In the genomic region with DNA sequence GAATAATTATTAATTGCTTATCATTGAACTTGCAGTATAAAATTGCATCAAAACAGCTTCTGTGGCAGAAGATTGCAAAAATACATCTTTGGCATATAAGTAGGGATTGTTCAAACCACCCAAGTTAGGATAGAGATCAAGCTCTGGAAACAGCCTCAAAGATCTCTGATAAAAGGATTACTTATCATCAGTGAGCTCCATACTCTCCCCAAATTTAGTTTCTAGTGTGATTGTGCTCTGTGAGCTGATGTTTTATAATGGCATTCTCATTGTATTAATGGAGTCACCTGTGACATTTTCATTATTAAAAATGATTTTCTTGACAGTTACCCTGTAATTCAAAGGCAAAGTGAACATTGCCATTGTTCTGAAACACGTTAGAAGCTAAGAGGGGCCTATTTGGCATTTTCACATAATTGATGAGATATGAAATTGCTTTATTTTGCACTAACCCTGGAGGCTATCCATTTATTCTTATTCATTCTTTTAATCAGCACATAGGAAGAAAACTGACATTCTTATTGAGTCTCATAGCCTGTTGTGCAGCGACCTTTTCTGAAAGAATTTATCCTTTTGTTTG, we compare ENCODE assay signal across 17 cellular contexts.
DNase-seq lines count a peak whose midpoint lies in the region; TF ChIP-seq lines count a peak whose summit lies in the region.
"Had no signal": no experiment of that assay in that cellular context is flagged by ENCODE, and none has a peak within 500 bp of the region (broad histone marks: within the 10 kb centered on the region; RNA-seq: fewer than 3 reads in every experiment).

No MANE protein-coding gene starts in this region.

- TF ChIP-seq EP300 in neural cell (conservative IDR thresholded peaks at IDR 0.05; ENCODE audit: poor library complexity, severe bottlenecking): peak; percentile 53

- H2AFZ ChIP-seq in Karpas-422 (ENCODE audit: low read length) (peak overlapping the region; percentile 35), OCI-LY7 (ENCODE audit: low read length) (peak overlapping the region; percentile 30; the same call in 1 of the 2 replicates), neural cell (ENCODE audit: low read depth, low read length) (no peak overlapping the region)

- no peak for DNase-seq in Karpas-422
- DNase-seq in OCI-LY7 (ENCODE audit: low spot score): no peak
- DNase-seq in activated gamma-delta T cell treated with Interleukin-2 at 50 U/mL for 16 hours: no peak
- DNase-seq in kidney glomerular epithelial cell (lab: John Stamatoyannopoulos, UW): no peak
- DNase-seq in SIG-M5 (lab: John Stamatoyannopoulos, UW): no peak
- DNase-seq: AML-193; Caco-2; Calu3; CD4-positive, alpha-beta T cell; CD8-positive, alpha-beta T cell; DMS79 treated with DMSO at 0.1 percent for 48 hours; GF-D8 had no signal

- CTCF ChIA-PET in OCI-LY7 (lab: Charles Lee; ENCODE audit: unreplicated experiment): no interaction called here

- no peak for TF ChIP-seq RAD21 in neural cell (conservative IDR thresholded peaks at IDR 0.05)

- H3K27ac ChIP-seq in 22Rv1 (peak overlapping the region; percentile 47; the same call in 1 of the 2 replicates), Karpas-422 (ENCODE audit: low read length) (peak overlapping the region; percentile 94), OCI-LY7 (ENCODE audit: low read depth, low read length, poor library complexity, severe bottlenecking) (no peak overlapping the region), neural cell (ENCODE audit: low read length) (peak overlapping the region; percentile 59)
- H3K27ac ChIP-seq: A549; BLaER1 treated with 17β-estradiol and CSF1 and Interleukin-3, amounts not matched to agents 10 nM and 100 nM; C4-2B had no signal

- H3K27me3 ChIP-seq in Karpas-422 (ENCODE audit: low read length): no peaks in the 10 kb centered on the region
- H3K27me3 ChIP-seq in neural cell (ENCODE audit: insufficient read depth, low read depth, low read length): no peaks in the 10 kb centered on the region
- H3K27me3 ChIP-seq: BLaER1 treated with 17β-estradiol and CSF1 and Interleukin-3, amounts not matched to agents 10 nM and 100 nM had no signal

- intact Hi-C loops in OCI-LY7 (cut with micrococcal nuclease; ENCODE audit: unreplicated experiment): no loop called here

- H3K9ac ChIP-seq in Karpas-422 (ENCODE audit: low read length) (no peak overlapping the region), neural cell (ENCODE audit: low read length) (no peak overlapping the region)
- H3K9ac ChIP-seq: BLaER1 treated with 17β-estradiol and CSF1 and Interleukin-3, amounts not matched to agents 10 nM and 100 nM had no signal

- H3K9me2 ChIP-seq in Karpas-422 (replicated peaks; ENCODE audit: insufficient read depth, low read length) (no peaks in the 10 kb centered on the region), OCI-LY7 (ENCODE audit: insufficient read depth, low read length) (no peaks in the 10 kb centered on the region), neural cell (ENCODE audit: insufficient read depth, low read length) (no peaks in the 10 kb centered on the region)

- H3K4me2 ChIP-seq in Karpas-422 (ENCODE audit: low read depth, low read length, poor library complexity, severe bottlenecking) (peak overlapping the region; percentile 6), OCI-LY7 (ENCODE audit: low read length) (no peak overlapping the region), neural cell (ENCODE audit: low read length) (peak overlapping the region; percentile 10)

- H3K9me3 ChIP-seq in Karpas-422 (ENCODE audit: low read length) (no peaks in the 10 kb centered on the region), OCI-LY7 (ENCODE audit: low read length) (no peaks in the 10 kb centered on the region), neural cell (ENCODE audit: low read length) (no peaks in the 10 kb centered on the region)
- H3K9me3 ChIP-seq: BLaER1 treated with 17β-estradiol and CSF1 and Interleukin-3, amounts not matched to agents 10 nM and 100 nM; Caco-2 had no signal

- peaks cover 62% of the 10 kb centered on the region for H3K4me1 ChIP-seq in Karpas-422 (ENCODE audit: low read length)
- H3K4me1 ChIP-seq in OCI-LY7 (ENCODE audit: insufficient read depth, low read length, poor library complexity, severe bottlenecking): peaks cover 23% of the 10 kb centered on the region

- no TSS peak for BruUV-seq in OCI-LY7 (replicated peaks; lab: Mats Ljungman, UMichigan)

- no peaks in the 10 kb centered on the region for H3K79me2 ChIP-seq in Karpas-422 (ENCODE audit: low read length)
- no peaks in the 10 kb centered on the region for H3K79me2 ChIP-seq in OCI-LY7 (ENCODE audit: insufficient read depth, low read depth, low read length)
- H3K79me2 ChIP-seq in neural cell (replicated peaks; ENCODE audit: insufficient read depth, low read length): no peaks in the 10 kb centered on the region

- no peak for TF ChIP-seq CTCF in 22Rv1 (IDR thresholded peaks at IDR 0.05)
- no peak for TF ChIP-seq CTCF in OCI-LY7 (conservative IDR thresholded peaks at IDR 0.05; ENCODE audit: low read length)
- TF ChIP-seq CTCF in neural cell (IDR thresholded peaks at IDR 0.05; ENCODE audit: poor library complexity, severe bottlenecking): no peak

- H3F3A ChIP-seq in neural cell (ENCODE audit: insufficient read depth, low read length, poor library complexity, severe bottlenecking): no peaks in the 10 kb centered on the region

- no peaks in the 10 kb centered on the region for H4K20me1 ChIP-seq in Karpas-422 (ENCODE audit: insufficient read depth, low read depth, low read length)
- H4K20me1 ChIP-seq in OCI-LY7 (ENCODE audit: insufficient read depth, low read length): no peaks in the 10 kb centered on the region
- no peaks in the 10 kb centered on the region for H4K20me1 ChIP-seq in neural cell (ENCODE audit: insufficient read depth)
- H4K20me1 ChIP-seq: BLaER1 treated with 17β-estradiol and CSF1 and Interleukin-3, amounts not matched to agents 10 nM and 100 nM had no signal

- POLR2A ChIA-PET in OCI-LY7 (lab: Charles Lee): interaction anchor here (1.8 kb wide), 1 partner anchor 11 kb away, joined by 6 read pairs; no protein-coding TSS in a partner anchor

- H3K36me3 ChIP-seq in Karpas-422 (ENCODE audit: insufficient read depth, low read length): no peaks in the 10 kb centered on the region
- H3K36me3 ChIP-seq in OCI-LY7 (ENCODE audit: insufficient read depth, low read length): no peaks in the 10 kb centered on the region
- no peaks in the 10 kb centered on the region for H3K36me3 ChIP-seq in neural cell (ENCODE audit: insufficient read depth, low read length)
- H3K36me3 ChIP-seq: BLaER1 treated with 17β-estradiol and CSF1 and Interleukin-3, amounts not matched to agents 10 nM and 100 nM had no signal

- no peak overlapping the region for H3K4me3 ChIP-seq in Karpas-422 (ENCODE audit: low read length)
- no peak overlapping the region for H3K4me3 ChIP-seq in OCI-LY7 (ENCODE audit: low read depth, low read length, poor library complexity, severe bottlenecking)
- no peak overlapping the region for H3K4me3 ChIP-seq in neural cell (ENCODE audit: low read length)
- H3K4me3 ChIP-seq: A549; BLaER1 treated with 17β-estradiol and CSF1 and Interleukin-3, amounts not matched to agents 10 nM and 100 nM had no signal

TF ChIP-seq in neural cell, 6 proteins besides CTCF, POLR2A, EP300 and RAD21:
- no peak for TF ChIP-seq TAF1 (IDR thresholded peaks at IDR 0.05; ENCODE audit: low read depth)
- no peak for TF ChIP-seq MXI1 (conservative IDR thresholded peaks at IDR 0.05; ENCODE audit: poor library complexity, severe bottlenecking)
- TF ChIP-seq SMC3 (conservative IDR thresholded peaks at IDR 0.05; ENCODE audit: poor library complexity): no peak
- TF ChIP-seq POLR2AphosphoS5 (IDR thresholded peaks at IDR 0.05): no peak
- TF ChIP-seq EZH2 (IDR thresholded peaks at IDR 0.05; ENCODE audit: borderline replicate concordance, insufficient read depth, low read length, poor library complexity, severe bottlenecking): no peak
- TF ChIP-seq, protein P1, sequence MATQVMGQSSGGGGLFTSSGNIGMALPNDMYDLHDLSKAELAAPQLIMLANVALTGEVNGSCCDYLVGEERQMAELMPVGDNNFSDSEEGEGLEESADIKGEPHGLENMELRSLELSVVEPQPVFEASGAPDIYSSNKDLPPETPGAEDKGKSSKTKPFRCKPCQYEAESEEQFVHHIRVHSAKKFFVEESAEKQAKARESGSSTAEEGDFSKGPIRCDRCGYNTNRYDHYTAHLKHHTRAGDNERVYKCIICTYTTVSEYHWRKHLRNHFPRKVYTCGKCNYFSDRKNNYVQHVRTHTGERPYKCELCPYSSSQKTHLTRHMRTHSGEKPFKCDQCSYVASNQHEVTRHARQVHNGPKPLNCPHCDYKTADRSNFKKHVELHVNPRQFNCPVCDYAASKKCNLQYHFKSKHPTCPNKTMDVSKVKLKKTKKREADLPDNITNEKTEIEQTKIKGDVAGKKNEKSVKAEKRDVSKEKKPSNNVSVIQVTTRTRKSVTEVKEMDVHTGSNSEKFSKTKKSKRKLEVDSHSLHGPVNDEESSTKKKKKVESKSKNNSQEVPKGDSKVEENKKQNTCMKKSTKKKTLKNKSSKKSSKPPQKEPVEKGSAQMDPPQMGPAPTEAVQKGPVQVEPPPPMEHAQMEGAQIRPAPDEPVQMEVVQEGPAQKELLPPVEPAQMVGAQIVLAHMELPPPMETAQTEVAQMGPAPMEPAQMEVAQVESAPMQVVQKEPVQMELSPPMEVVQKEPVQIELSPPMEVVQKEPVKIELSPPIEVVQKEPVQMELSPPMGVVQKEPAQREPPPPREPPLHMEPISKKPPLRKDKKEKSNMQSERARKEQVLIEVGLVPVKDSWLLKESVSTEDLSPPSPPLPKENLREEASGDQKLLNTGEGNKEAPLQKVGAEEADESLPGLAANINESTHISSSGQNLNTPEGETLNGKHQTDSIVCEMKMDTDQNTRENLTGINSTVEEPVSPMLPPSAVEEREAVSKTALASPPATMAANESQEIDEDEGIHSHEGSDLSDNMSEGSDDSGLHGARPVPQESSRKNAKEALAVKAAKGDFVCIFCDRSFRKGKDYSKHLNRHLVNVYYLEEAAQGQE (IDR thresholded peaks at IDR 0.05; ENCODE audit: borderline replicate concordance): no peak
